Comparison of ENCODE assay signal across 8 cellular contexts in genomic region chr6:131627724-131628682, GRCh38. TPM values are rescaled to one million over a fixed set of nuclear protein-coding genes. Genes with fewer than 3 reads are reported as not detected.
DNase-seq lines count a peak whose midpoint lies in the region; ATAC-seq and TF ChIP-seq lines count a peak whose summit lies in the region.

MED23 (minus strand) TSS chr6:131628242; CDS start chr6:131628049, 193 bp downstream.

- H3K27ac ChIP-seq in heart right ventricle (peak within 1 kb of the TSS in 9 of 10 donors; percentile 48 to 91 (median 71)), upper lobe of right lung (peak within 1 kb of the TSS; percentile 82)

- H3K9me3 ChIP-seq in heart right ventricle (no peaks in the 10 kb centered on the region), upper lobe of right lung (no peaks in the 10 kb centered on the region)

- H3K4me3 ChIP-seq in heart right ventricle (peak within 1 kb of the TSS; percentile 61 to 92 (median 78)), upper lobe of right lung (peak within 1 kb of the TSS; percentile 72)

- in situ Hi-C loops in GM13976 (cut with MboI; ENCODE audit: low sequenced_read_pairs, unreplicated experiment): no loop called here

- H3K27me3 ChIP-seq in heart right ventricle (no peaks in the 10 kb centered on the region), upper lobe of right lung (no peaks in the 10 kb centered on the region)

- TF ChIP-seq CTCF in GM13976 (IDR thresholded peaks at IDR 0.05; ENCODE audit: borderline replicate concordance, control extremely low read depth, extremely low read depth, insufficient read depth, missing control alignments): peak; percentile 100
- peak; percentile 91 to 100 (median 97) for TF ChIP-seq CTCF in heart right ventricle (IDR thresholded peaks at IDR 0.05)
- TF ChIP-seq CTCF in upper lobe of right lung (IDR thresholded peaks at IDR 0.05): peak; percentile 96

- peak; percentile 94 for ATAC-seq in HG02870 (IDR thresholded peaks at IDR 0.05; ENCODE audit: unreplicated experiment)
- peak; percentile 97 to 99 (median 98) for ATAC-seq in heart right ventricle
- ATAC-seq in upper lobe of right lung: peak; percentile 100

- H3K4me1 ChIP-seq in heart right ventricle (peaks cover 0 to 26% (median 16%) of the 10 kb centered on the region in 9 donors), upper lobe of right lung (peaks cover 22% of the 10 kb centered on the region)

- peak; percentile 87 for DNase-seq in GM13976 (ENCODE audit: low spot score)
- DNase-seq in NCI-H146 (lab: John Stamatoyannopoulos, UW): peak; percentile 98
- DNase-seq in T-helper 1 cell: peak; percentile 82 to 93 (median 90)
- DNase-seq in amniotic epithelial cell (ENCODE audit: low read depth): peak; percentile 93
- DNase-seq in heart right ventricle: peak; percentile 94 to 95
- peak; percentile 99 for DNase-seq in posterior vena cava (ENCODE audit: low spot score)
- peak; percentile 97 for DNase-seq in upper lobe of right lung

- H3K36me3 ChIP-seq in heart right ventricle (peaks cover 0 to 38% (median 19%) of the 10 kb centered on the region in 9 donors), upper lobe of right lung (peaks cover 28% of the 10 kb centered on the region)

- 1% methylated on average over 53 of the region's 53 CpGs for WGBS in heart right ventricle, 2 donors

- intact Hi-C loops in heart right ventricle (cut with DNase I): loop anchor here in 1 of 10 donors (10.0 kb wide), 2 partner anchors 443 to 743 kb away; no protein-coding TSS in a partner anchor
- intact Hi-C loops in posterior vena cava (cut with DNase I): no loop called here
- intact Hi-C loops in upper lobe of right lung (cut with DNase I): no loop called here

RNA-seq across cellular contexts. Expression of gene MED23, which starts in this region (rescaled TPM):
- total RNA-seq in heart right ventricle (10 to 100 TPM in 9 of 10 donors, 1 to 10 TPM in 1; 9.8 to 14.1 (median 11.5) TPM), posterior vena cava (10 to 100 TPM; 19.0 to 22.2 TPM), upper lobe of right lung (25.8 TPM)
- 10 to 100 TPM in 1 of 2 donors, 1 to 10 TPM in 1; 4.6 to 18.4 TPM for polyA plus RNA-seq in heart right ventricle

Comparison
In these comparisons a context has a peak if more than half of its experiments do, and no peak if none do; other contexts are left out.
1. Peak in every context shown above with its lines: DNase-seq, ATAC-seq, H3K4me3 ChIP-seq and H3K27ac ChIP-seq.